Comparison of ENCODE assay signal across 8 cellular contexts in the genomic region with DNA sequence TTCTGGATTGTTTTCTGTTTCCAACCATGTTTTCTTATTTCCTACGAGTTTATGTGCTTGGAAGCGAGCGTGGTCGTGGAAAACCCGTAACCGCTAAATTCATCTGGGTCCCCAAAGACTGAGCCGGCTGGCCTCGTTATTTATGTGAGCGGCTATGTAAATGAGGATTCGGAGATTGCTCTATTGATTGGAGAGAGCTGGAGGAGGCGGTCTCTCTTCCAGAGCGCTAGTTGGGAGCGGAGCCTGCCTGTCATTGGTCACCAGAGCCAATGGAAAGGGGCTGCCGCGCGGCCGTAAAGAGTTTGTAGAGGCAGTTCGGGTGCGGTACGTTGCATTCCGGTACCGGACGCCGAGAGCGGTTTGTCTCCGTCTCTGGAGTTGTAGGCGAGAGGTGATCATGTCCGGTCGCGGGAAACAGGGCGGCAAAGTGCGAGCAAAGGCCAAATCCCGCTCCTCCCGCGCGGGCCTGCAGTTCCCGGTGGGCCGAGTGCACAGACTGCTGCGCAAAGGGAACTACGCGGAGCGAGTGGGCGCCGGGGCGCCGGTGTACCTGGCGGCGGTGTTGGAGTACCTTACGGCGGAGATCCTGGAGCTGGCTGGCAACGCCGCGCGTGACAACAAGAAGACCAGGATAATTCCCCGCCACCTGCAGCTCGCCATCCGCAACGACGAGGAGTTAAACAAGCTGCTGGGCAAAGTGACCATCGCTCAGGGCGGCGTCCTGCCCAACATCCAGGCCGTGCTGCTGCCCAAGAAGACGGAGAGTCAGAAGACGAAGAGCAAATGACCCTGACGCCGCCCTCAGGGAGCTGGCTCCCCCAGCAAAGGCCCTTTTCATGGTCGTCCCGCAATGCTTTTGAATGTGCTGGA. TPM values are rescaled to one million over a fixed set of nuclear protein-coding genes. Genes with fewer than 3 reads are reported as not detected.
A peak's percentile ranks its signal among the peaks of the same experiment; 100 is the strongest.
DNase-seq lines count a peak whose midpoint lies in the region; ATAC-seq, FAIRE-seq and TF ChIP-seq lines count a peak whose summit lies in the region.

No MANE protein-coding gene starts in this region.

- peak overlapping the region; percentile 91 for H2BK5ac ChIP-seq in H1 (ENCODE audit: low read depth, low read length)

- TF ChIP-seq CTCF in GM13976 (IDR thresholded peaks at IDR 0.05; ENCODE audit: borderline replicate concordance, control extremely low read depth, extremely low read depth, insufficient read depth, missing control alignments): no peak
- no peak for TF ChIP-seq CTCF in H1 (IDR thresholded peaks at IDR 0.05; ENCODE audit: control extremely low read depth in 1 of 3, insufficient read depth in 1 of 3, low read depth in 1 of 3, low read length in 3 of 3)

- no peak overlapping the region for H3K23ac ChIP-seq in H1 (ENCODE audit: insufficient read length)

- CTCF ChIA-PET in H1 (lab: Charles Lee; ENCODE audit: partially characterized antibody): interaction anchor here (0.6 to 4.6 kb wide), 10 partner anchors 8 to 960 kb away, joined by 3 to 24 read pairs (median 3); no protein-coding TSS in a partner anchor

- peak; percentile 69 to 89 for TF ChIP-seq POLR2A in H1 (IDR thresholded peaks at IDR 0.05; ENCODE audit: control extremely low read depth in 1 of 2, low read depth in 2 of 2, low read length in 2 of 2)

- H3K9ac ChIP-seq in H1 (replicated peaks in 1 of 4; ENCODE audit: extremely low read depth in 1 of 4, low read depth in 3 of 4, low read length in 3 of 4): peak overlapping the region; percentile 51 to 64 (median 60); a peak in 6 of 7 replicates

- POLR2A ChIA-PET in H1 (lab: Charles Lee; ENCODE audit: partially characterized antibody): interaction anchor here (0.7 to 7.3 kb wide), 24 partner anchors 7 to 227 kb away, joined by 3 to 136 read pairs (median 4); partner anchors contain the start of genes C12orf60, GUCY2C and WBP11

- H3K27me3 ChIP-seq in H1 (replicated peaks in 1 of 4; ENCODE audit: control insufficient read depth in 3 of 4, extremely low read depth in 1 of 4, insufficient read depth in 3 of 4, low read length in 3 of 4): no peaks in the 10 kb centered on the region

- peak overlapping the region; percentile 38 for H4K5ac ChIP-seq in H1 (ENCODE audit: insufficient read length, low read depth, low read length)

- H3K79me2 ChIP-seq in H1 (ENCODE audit: control insufficient read depth in 1 of 2, insufficient read depth in 2 of 2, low read length in 2 of 2): peaks cover 0 to 16% of the 10 kb centered on the region in 2 experiments; a peak in 2 of 4 replicates

- H3K18ac ChIP-seq in H1 (ENCODE audit: extremely low read depth, low read length): peak overlapping the region; percentile 89

- H3K4ac ChIP-seq in H1 (replicated peaks; ENCODE audit: insufficient read length, low read depth, low read length): no peak overlapping the region

- H2BK12ac ChIP-seq in H1 (ENCODE audit: low read depth, low read length): peak overlapping the region; percentile 89; the same call in 1 of the 2 replicates

- H3K14ac ChIP-seq in H1 (ENCODE audit: insufficient read length): no peak overlapping the region

- peak overlapping the region; percentile 76 to 81 for H3K4me2 ChIP-seq in H1 (ENCODE audit: insufficient read depth in 1 of 2, low read depth in 2 of 2, low read length in 2 of 2)

- peak overlapping the region; percentile 29 for H2BK120ac ChIP-seq in H1 (replicated peaks; ENCODE audit: low read depth, low read length)

- WGBS in H1 (ENCODE audit: extremely low coverage in 1 of 2, insufficient coverage in 1 of 2, insufficient read length in 1 of 2, insufficient replicate concordance in 2 of 2, low coverage in 1 of 2, low lambda C conversion rate in 2 of 2, missing lambda C conversion rate in 1 of 2), 2 experiments: 6% methylated on average over 67 of the region's 69 CpGs; no CpG with 5 or more reads in 1 of the 2 experiments

- H4K91ac ChIP-seq in H1 (replicated peaks; ENCODE audit: insufficient read length, low read length): peak overlapping the region; percentile 70

- in situ Hi-C loops in GM13976 (cut with MboI; ENCODE audit: low sequenced_read_pairs, unreplicated experiment): no loop called here

- FAIRE-seq in H1 (lab: Jason Lieb, UNC): peak; percentile 7

- peak overlapping the region; percentile 90; the same call in 1 of the 2 replicates for H2BK15ac ChIP-seq in H1 (ENCODE audit: low read length)

- peak; percentile 50 for ATAC-seq in HG02763 (IDR thresholded peaks at IDR 0.05; ENCODE audit: unreplicated experiment)

- H2BK20ac ChIP-seq in H1 (ENCODE audit: low read length): peak overlapping the region; percentile 62; the same call in 1 of the 2 replicates

- TF ChIP-seq EP300 in H1 (IDR thresholded peaks at IDR 0.05; ENCODE audit: borderline replicate concordance in 1 of 2, low read depth in 2 of 2, low read length in 2 of 2): no peak

- H3K36me3 ChIP-seq in H1 (ENCODE audit: control insufficient read depth in 2 of 4, insufficient read depth in 4 of 4, low read length in 3 of 4): no peaks in the 10 kb centered on the region

- peaks cover 0 to 3% (median 0%) of the 10 kb centered on the region in 4 experiments; a peak in 1 of 7 replicates for H3K4me1 ChIP-seq in H1 (replicated peaks in 1 of 4; ENCODE audit: control insufficient read depth in 3 of 4, insufficient read depth in 4 of 4, low read length in 3 of 4)

- H3K9me3 ChIP-seq in H1 (ENCODE audit: insufficient read depth in 2 of 2, low read depth in 1 of 2, low read length in 1 of 2): no peaks in the 10 kb centered on the region

- H4K8ac ChIP-seq in H1 (ENCODE audit: extremely low read depth, insufficient read depth, low read length): peak overlapping the region; percentile 11; the same call in 1 of the 2 replicates

- no peaks in the 10 kb centered on the region for H3K79me1 ChIP-seq in H1 (ENCODE audit: low read depth, low read length)

- no peak overlapping the region for H2AFZ ChIP-seq in H1 (ENCODE audit: low read length)

- TF ChIP-seq RAD21 in H1 (IDR thresholded peaks at IDR 0.05 in 1 of 2, conservative IDR thresholded peaks at IDR 0.05 in 1 of 2; ENCODE audit: low read depth in 2 of 2, low read length in 2 of 2): no peak

- peak overlapping the region; percentile 75 to 93 (median 86) for H3K4me3 ChIP-seq in H1 (ENCODE audit: extremely low read depth in 1 of 4, insufficient read depth in 2 of 4, low read depth in 3 of 4, low read length in 4 of 4)

- no peak overlapping the region for H3K56ac ChIP-seq in H1 (replicated peaks; ENCODE audit: insufficient read length, low read depth, low read length)

- peak; percentile 92 for DNase-seq in GM13976 (ENCODE audit: low spot score)
- DNase-seq in NCI-H460 (ENCODE audit: extremely low read depth, low read depth): peak; percentile 89
- peak; percentile 69 to 74 (median 72) for DNase-seq in activated CD8-positive, alpha-beta memory T cell treated with anti-CD3 and anti-CD28 coated beads for 48 hours (ENCODE audit: low read depth in 2 of 3, low spot score in 2 of 3)
- DNase-seq in H1 (ENCODE audit: low read depth in 1 of 2, low spot score in 2 of 2): peak in 1 of 2 experiments; percentile 91
- DNase-seq in medulla oblongata (ENCODE audit: extremely low spot score): peak; percentile 98
- DNase-seq in stimulated activated CD4-positive, alpha-beta T cell treated with anti-CD3 and anti-CD28 coated beads, TNF-alpha, amount 100 ng/mL, for 4 hours (ENCODE audit: low read depth in 3 of 3): peak; percentile 58 to 79 (median 75)
- no peak for DNase-seq in DMS79 (lab: John Stamatoyannopoulos, UW)

- peaks cover 0 to 8% of the 10 kb centered on the region in 2 experiments for H4K20me1 ChIP-seq in H1 (replicated peaks in 1 of 2; ENCODE audit: control insufficient read depth in 1 of 2, insufficient read depth in 2 of 2, low read length in 2 of 2)

- no peak overlapping the region for H3K27ac ChIP-seq in H1 (ENCODE audit: low read depth, low read length)

- no peak overlapping the region for H2AK5ac ChIP-seq in H1 (ENCODE audit: low read depth, low read length)

- peaks cover 4% of the 10 kb centered on the region for H3K23me2 ChIP-seq in H1 (ENCODE audit: low read depth, low read length)

RNA-seq across cellular contexts. Expression of gene WBP11, which starts 29.0 kb away (rescaled TPM):
- total RNA-seq in NCI-H460 (2014; rRNA removed; shearing (Covaris generic)): 22.4 and 25.3 TPM in 2 replicates
- polyA plus RNA-seq in NCI-H460 (2014; cell fraction: nucleus; rRNA removed): 12.8 and 14.3 TPM in 2 replicates
- 122 and 134 TPM in 2 replicates for total RNA-seq in H1 (2021; fragmentation: NEBNext Ultra II Directional; extraction: Animal tissue kit (Norgen Biotek cat#: 25700))
- 22.1 and 24.0 TPM in 2 replicates for polyA plus RNA-seq in H1 (2011; rRNA removed)
- polyA plus RNA-seq in H1 (2011; cell fraction: cytosol; rRNA removed): 13.6 TPM
- 19.4 TPM for polyA plus RNA-seq in H1 (2011; cell fraction: nucleus; rRNA removed)
- polyA plus RNA-seq in H1 (2012, experiment 1 of 2): 48.7 to 91.9 TPM (median 53.8 TPM) in 4 replicates
- polyA plus RNA-seq in H1 (2012, experiment 2 of 2): 29.8 TPM
- polyA plus RNA-seq in H1 (2013, experiment 1 of 2): 86.1 TPM
- polyA plus RNA-seq in H1 (2013, experiment 2 of 2): 94.0 TPM
- 17.5 and 18.9 TPM in 2 replicates for polyA minus RNA-seq in H1 (2011; rRNA and poly(A)+ RNA removed)
- polyA minus RNA-seq in H1 (2011; cell fraction: cytosol; rRNA and poly(A)+ RNA removed): 24.6 TPM
- polyA minus RNA-seq in H1 (2011; cell fraction: nucleus; rRNA and poly(A)+ RNA removed): 23.2 TPM

RNA-seq across cellular contexts. Expression of gene C12orf60, which starts 29.2 kb away (rescaled TPM):
- total RNA-seq in NCI-H460 (2014; rRNA removed; shearing (Covaris generic)): 2.0 and 2.4 TPM in 2 replicates
- polyA plus RNA-seq in NCI-H460 (2014; cell fraction: nucleus; rRNA removed): 0.92 and 1.8 TPM in 2 replicates
- 1.2 and 1.5 TPM in 2 replicates for total RNA-seq in H1 (2021; fragmentation: NEBNext Ultra II Directional; extraction: Animal tissue kit (Norgen Biotek cat#: 25700))
- polyA plus RNA-seq in H1 (2011; rRNA removed): 0.91 and 1.2 TPM in 2 replicates
- polyA plus RNA-seq in H1 (2011; cell fraction: cytosol; rRNA removed): 1.2 TPM
- 1.4 TPM for polyA plus RNA-seq in H1 (2011; cell fraction: nucleus; rRNA removed)
- polyA plus RNA-seq in H1 (2012, experiment 1 of 2): 0.55 to 1.5 TPM (median 0.97 TPM) in 4 replicates
- polyA plus RNA-seq in H1 (2012, experiment 2 of 2): 0.56 TPM
- polyA plus RNA-seq in H1 (2013, experiment 1 of 2): 1.8 TPM
- 1.6 TPM for polyA plus RNA-seq in H1 (2013, experiment 2 of 2)
- polyA minus RNA-seq in H1 (2011; rRNA and poly(A)+ RNA removed): 0.88 and 1.0 TPM in 2 replicates
- 1.1 TPM for polyA minus RNA-seq in H1 (2011; cell fraction: cytosol; rRNA and poly(A)+ RNA removed)
- polyA minus RNA-seq in H1 (2011; cell fraction: nucleus; rRNA and poly(A)+ RNA removed): 2.7 TPM

RNA-seq across cellular contexts. Expression of gene SMCO3, which starts 39.7 kb away (rescaled TPM):
- total RNA-seq in NCI-H460 (2014; rRNA removed; shearing (Covaris generic)): not detected in 2 replicates
- polyA plus RNA-seq in NCI-H460 (2014; cell fraction: nucleus; rRNA removed): not detected in 2 replicates
- not detected in 2 replicates for total RNA-seq in H1 (2021; fragmentation: NEBNext Ultra II Directional; extraction: Animal tissue kit (Norgen Biotek cat#: 25700))
- not detected in 2 replicates for polyA plus RNA-seq in H1 (2011; rRNA removed)
- polyA plus RNA-seq in H1 (2011; cell fraction: cytosol; rRNA removed): not detected
- not detected for polyA plus RNA-seq in H1 (2011; cell fraction: nucleus; rRNA removed)
- polyA plus RNA-seq in H1 (2012, experiment 1 of 2): 0.08 TPM in 1 of 4 replicates, not detected in the others
- not detected for polyA plus RNA-seq in H1 (2012, experiment 2 of 2)
- polyA plus RNA-seq in H1 (2013, experiment 1 of 2): not detected
- not detected for polyA plus RNA-seq in H1 (2013, experiment 2 of 2)
- not detected in 2 replicates for polyA minus RNA-seq in H1 (2011; rRNA and poly(A)+ RNA removed)
- not detected for polyA minus RNA-seq in H1 (2011; cell fraction: cytosol; rRNA and poly(A)+ RNA removed)
- polyA minus RNA-seq in H1 (2011; cell fraction: nucleus; rRNA and poly(A)+ RNA removed): not detected
